Comparison of ENCODE assay signal across 8 cellular contexts in the genomic region with DNA sequence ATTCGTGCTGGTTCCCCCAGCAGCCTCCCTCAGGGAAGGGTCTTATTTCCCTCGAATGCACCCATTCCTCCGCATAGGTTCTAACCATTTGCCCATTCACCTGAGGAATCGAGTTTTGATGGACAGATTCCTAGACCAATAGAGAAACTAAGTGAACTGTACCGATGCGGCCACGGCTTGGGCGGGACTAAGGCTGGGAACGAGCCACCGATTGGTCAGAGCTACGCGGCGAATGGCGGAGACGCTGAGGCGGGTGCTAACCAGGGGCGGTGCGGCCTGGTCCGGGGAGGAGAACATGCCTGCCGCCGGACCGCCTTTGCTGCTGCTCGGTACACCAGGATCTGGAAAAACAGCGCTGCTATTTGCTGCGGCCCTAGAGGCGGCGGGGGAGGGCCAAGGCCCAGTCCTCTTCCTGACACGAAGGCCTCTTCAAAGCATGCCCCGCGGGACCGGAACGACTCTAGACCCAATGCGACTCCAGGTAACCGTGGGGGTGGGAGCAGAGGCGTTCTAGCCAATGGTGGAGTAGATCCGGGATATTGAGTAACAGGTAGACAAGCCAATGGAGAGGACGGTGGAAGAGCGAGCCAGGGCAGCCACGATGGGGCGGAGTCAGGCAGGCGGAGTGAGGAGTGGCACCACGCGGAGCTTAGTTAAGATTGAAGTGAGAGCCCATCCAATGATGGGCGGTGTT. TPM values are rescaled to one million over a fixed set of nuclear protein-coding genes. Genes with fewer than 3 reads are reported as not detected.
DNase-seq lines count a peak whose midpoint lies in the region; ATAC-seq, FAIRE-seq and TF ChIP-seq lines count a peak whose summit lies in the region.

A gene with protein sequence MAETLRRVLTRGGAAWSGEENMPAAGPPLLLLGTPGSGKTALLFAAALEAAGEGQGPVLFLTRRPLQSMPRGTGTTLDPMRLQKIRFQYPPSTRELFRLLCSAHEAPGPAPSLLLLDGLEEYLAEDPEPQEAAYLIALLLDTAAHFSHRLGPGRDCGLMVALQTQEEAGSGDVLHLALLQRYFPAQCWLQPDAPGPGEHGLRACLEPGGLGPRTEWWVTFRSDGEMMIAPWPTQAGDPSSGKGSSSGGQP (plus strand): TSS at position 218 of the 694 bp plus-strand sequence. CDS start 15 bp downstream, at position 233.

- H2BK120ac ChIP-seq in trophoblast cell (ENCODE audit: insufficient read depth, low read length, poor library complexity): peak within 1 kb of the TSS; percentile 91

- peak within 1 kb of the TSS; percentile 96 for H2AK5ac ChIP-seq in trophoblast cell (ENCODE audit: low read length)

- ATAC-seq in HG02763 (IDR thresholded peaks at IDR 0.05; ENCODE audit: unreplicated experiment) (peak; percentile 89), heart left ventricle (peak; percentile 96 to 98 (median 98))

- H2AFZ ChIP-seq in SU-DHL-6 (ENCODE audit: low read depth, low read length, severe bottlenecking) (peak within 1 kb of the TSS; percentile 72), trophoblast cell (ENCODE audit: insufficient read depth, low read length, poor library complexity) (peak within 1 kb of the TSS; percentile 94)

- H3K27ac ChIP-seq in SU-DHL-6 (ENCODE audit: low read depth, low read length): peak within 1 kb of the TSS; percentile 81
- peak within 1 kb of the TSS; percentile 92 to 100 (median 96) for H3K27ac ChIP-seq in heart left ventricle
- peak within 1 kb of the TSS; percentile 95 for H3K27ac ChIP-seq in trophoblast cell (ENCODE audit: low read depth, low read length)
- H3K27ac ChIP-seq in transverse colon: peak within 1 kb of the TSS; percentile 92 to 97 (median 94)

- in situ Hi-C loops in transverse colon (cut with MboI; ENCODE audit: low pct_ligation_motif_present in 1 of 4, low pct_unique_long_range_greater_than_20kb in 1 of 4, low sequenced_read_pairs in 3 of 4): loop anchor here in 2 of 4 donors (10.0 to 25.0 kb wide), 2 partner anchors 60 to 113 kb away; a partner anchor contains a TSS

- H3K36me3 ChIP-seq in SU-DHL-6 (ENCODE audit: low read length) (no peaks in the 10 kb centered on the region), adipocyte (ENCODE audit: control insufficient read depth, insufficient read depth, low read length, severe bottlenecking) (no peaks in the 10 kb centered on the region), heart left ventricle (peaks cover 0 to 7% (median 5%) of the 10 kb centered on the region in 9 donors), trophoblast cell (ENCODE audit: control insufficient read depth in 1 of 2, insufficient read depth in 2 of 2, low read length in 2 of 2) (no peaks in the 10 kb centered on the region), transverse colon (no peaks in the 10 kb centered on the region)

- peak within 1 kb of the TSS; percentile 91 for H3K4ac ChIP-seq in trophoblast cell (ENCODE audit: low read depth, low read length)

- H3K27me3 ChIP-seq in SU-DHL-6 (ENCODE audit: low read length): no peaks in the 10 kb centered on the region
- no peaks in the 10 kb centered on the region for H3K27me3 ChIP-seq in adipocyte (replicated peaks; ENCODE audit: control insufficient read depth, insufficient read depth, low read length)
- no peaks in the 10 kb centered on the region for H3K27me3 ChIP-seq in heart left ventricle
- no peaks in the 10 kb centered on the region for H3K27me3 ChIP-seq in trophoblast cell (ENCODE audit: insufficient read depth, low read length)
- H3K27me3 ChIP-seq in transverse colon: no peaks in the 10 kb centered on the region

- 0 to 1% (median 1%) methylated on average over 40 to 44 of the region's 44 CpGs for WGBS in heart left ventricle, 4 donors
- WGBS in trophoblast cell (ENCODE audit: extremely low coverage, insufficient coverage, insufficient read length): no CpG with 5 or more reads among the region's 44 CpGs
- WGBS in transverse colon (ENCODE audit: low coverage in 1 of 2), 2 donors: 0% methylated on average over 2 to 44 of the region's 44 CpGs

- no peaks in the 10 kb centered on the region for H3K9me2 ChIP-seq in SU-DHL-6 (replicated peaks; ENCODE audit: insufficient read depth, low read length)

- H3K79me1 ChIP-seq in trophoblast cell (ENCODE audit: low read length): peaks cover 7% of the 10 kb centered on the region

- peak within 1 kb of the TSS; percentile 93 for H4K12ac ChIP-seq in trophoblast cell (ENCODE audit: low read depth, low read length)

- peak within 1 kb of the TSS; percentile 95 for H4K91ac ChIP-seq in trophoblast cell (ENCODE audit: low read depth, low read length)

- peak within 1 kb of the TSS; percentile 93 for H3K14ac ChIP-seq in trophoblast cell (ENCODE audit: low read length)

- no peak for TF ChIP-seq CTCF in SU-DHL-6 (IDR thresholded peaks at IDR 0.05; ENCODE audit: insufficient read depth, low read length, poor library complexity, severe bottlenecking)
- TF ChIP-seq CTCF in heart left ventricle (IDR thresholded peaks at IDR 0.05): no peak
- TF ChIP-seq CTCF in transverse colon (IDR thresholded peaks at IDR 0.05): no peak

- no peak within 1 kb of the TSS for H3K23ac ChIP-seq in trophoblast cell (ENCODE audit: low read length)

- FAIRE-seq in GM12891 (lab: Jason Lieb, UNC): peak; percentile 98

- H2BK12ac ChIP-seq in trophoblast cell (ENCODE audit: low read length): no peak within 1 kb of the TSS

- peak within 1 kb of the TSS; percentile 62 for H3K4me3 ChIP-seq in SU-DHL-6 (ENCODE audit: insufficient read depth, low read length, poor library complexity, severe bottlenecking)
- peak within 1 kb of the TSS; percentile 87 for H3K4me3 ChIP-seq in adipocyte (ENCODE audit: low read length)
- peak within 1 kb of the TSS; percentile 25 to 90 (median 70) for H3K4me3 ChIP-seq in heart left ventricle
- H3K4me3 ChIP-seq in trophoblast cell (ENCODE audit: low read depth, low read length): peak within 1 kb of the TSS; percentile 81
- H3K4me3 ChIP-seq in transverse colon: peak within 1 kb of the TSS; percentile 50 to 70 (median 62)

- no peaks in the 10 kb centered on the region for H4K20me1 ChIP-seq in SU-DHL-6 (ENCODE audit: low read depth, low read length)

- H3K9ac ChIP-seq in SU-DHL-6 (ENCODE audit: low read length): peak within 1 kb of the TSS; percentile 69
- peak within 1 kb of the TSS; percentile 91 for H3K9ac ChIP-seq in adipocyte (ENCODE audit: low read length)
- peak within 1 kb of the TSS; percentile 91 for H3K9ac ChIP-seq in trophoblast cell (ENCODE audit: low read length)

- DNase-seq in GM12891 (ENCODE audit: insufficient read length, low spot score) (peak; percentile 94), NCI-H1417 (lab: John Stamatoyannopoulos, UW) (peak; percentile 96 to 100 (median 100)), adipocyte (ENCODE audit: low read depth) (peak; percentile 99), heart left ventricle (peak; percentile 99), trophoblast cell (peak; percentile 100), transverse colon (peak; percentile 99)

- H3F3A ChIP-seq in SU-DHL-6 (ENCODE audit: insufficient read depth): peaks cover 20% of the 10 kb centered on the region

- no peak for TF ChIP-seq EP300 in transverse colon (IDR thresholded peaks at IDR 0.05; ENCODE audit: low read depth)

- TF ChIP-seq POLR2A in GM12891 (IDR thresholded peaks at IDR 0.05; ENCODE audit: low read depth, low read length): peak; percentile 44; the same call in 1 of the 2 replicates
- TF ChIP-seq POLR2A in heart left ventricle (IDR thresholded peaks at IDR 0.05): no peak
- TF ChIP-seq POLR2A in transverse colon (IDR thresholded peaks at IDR 0.05): peak; percentile 70

- peak within 1 kb of the TSS; percentile 97 for H3K18ac ChIP-seq in trophoblast cell (ENCODE audit: low read length)

- H4K8ac ChIP-seq in trophoblast cell (ENCODE audit: low read depth, low read length): peak within 1 kb of the TSS; percentile 96

- peaks cover 9% of the 10 kb centered on the region; the same call in 1 of the 2 replicates for H3K79me2 ChIP-seq in SU-DHL-6 (ENCODE audit: insufficient read depth, low read length)
- peaks cover 5% of the 10 kb centered on the region for H3K79me2 ChIP-seq in trophoblast cell (ENCODE audit: control insufficient read depth, insufficient read depth, low read length, poor library complexity)

- H3K4me1 ChIP-seq in adipocyte (ENCODE audit: control insufficient read depth, insufficient read depth, low read length) (peaks cover 33% of the 10 kb centered on the region), heart left ventricle (peaks cover 7 to 48% (median 21%) of the 10 kb centered on the region in 12 donors), trophoblast cell (ENCODE audit: control insufficient read depth in 1 of 2, insufficient read depth in 2 of 2, low read length in 2 of 2) (peaks cover 7% of the 10 kb centered on the region in 2 experiments), transverse colon (peaks cover 18 to 39% (median 32%) of the 10 kb centered on the region in 4 donors)

- H2BK5ac ChIP-seq in trophoblast cell (ENCODE audit: low read depth, low read length, poor library complexity): peak within 1 kb of the TSS; percentile 99

- intact Hi-C loops in heart left ventricle (cut with DNase I) (loop anchor here in 8 of 10 donors (1.0 to 10.0 kb wide), 5 partner anchors 28 to 220 kb away; a partner anchor contains a TSS), transverse colon (cut with DNase I; ENCODE audit: low total_unique reads) (no loop called here)

- H3K9me3 ChIP-seq in SU-DHL-6 (ENCODE audit: insufficient read depth, low read length) (no peaks in the 10 kb centered on the region), adipocyte (ENCODE audit: control insufficient read depth, low read length) (no peaks in the 10 kb centered on the region), heart left ventricle (no peaks in the 10 kb centered on the region), trophoblast cell (ENCODE audit: insufficient read depth, low read depth, low read length) (peaks cover 2% of the 10 kb centered on the region), transverse colon (no peaks in the 10 kb centered on the region)

- H3K4me2 ChIP-seq in SU-DHL-6 (ENCODE audit: low read depth, low read length, poor library complexity, severe bottlenecking): peak within 1 kb of the TSS; percentile 81
- H3K4me2 ChIP-seq in trophoblast cell (ENCODE audit: low read length): peak within 1 kb of the TSS; percentile 70

TF ChIP-seq in GM12891, 5 proteins besides CTCF, POLR2A, EP300 and RAD21:
- TF ChIP-seq POLR2AphosphoS5 (IDR thresholded peaks at IDR 0.05; ENCODE audit: low read depth, low read length) (peak; percentile 82), SPI1 (IDR thresholded peaks at IDR 0.05; ENCODE audit: low read depth, low read length) (no peak), PAX5 (IDR thresholded peaks at IDR 0.05; ENCODE audit: insufficient read depth, low read length, severe bottlenecking) (no peak)

RNA-seq across cellular contexts. Expression of the gene that starts here (rescaled TPM):
- polyA plus RNA-seq in GM12891 (2012; ENCODE audit: low read depth, missing spikeins): 1.9 TPM
- total RNA-seq in heart left ventricle (1 to 10 TPM in 7 of 9 donors, under 1 TPM in 2; 0.67 to 1.9 (median 1.5) TPM), transverse colon (10 to 100 TPM in 1 of 4 donors, 1 to 10 TPM in 3; 2.1 to 11.1 (median 2.6) TPM)
- polyA plus RNA-seq in heart left ventricle: 1 to 10 TPM; 1.9 to 2.1 TPM
- polyA plus RNA-seq in trophoblast cell (2013): 3.2 and 3.6 TPM in 2 replicates

Comparison
In these comparisons a context has a peak if more than half of its experiments do, and no peak if none do; other contexts are left out.
1. Peak in every context shown above with its lines: DNase-seq, ATAC-seq, H3K4me3 ChIP-seq and H3K27ac ChIP-seq.
2. POLR2A ChIP-seq: peak in GM12891 (single experiment) and transverse colon (single experiment); none in heart left ventricle (0 of 2).